30 cellular contexts compared by ENCODE assay signal in the genomic region with DNA sequence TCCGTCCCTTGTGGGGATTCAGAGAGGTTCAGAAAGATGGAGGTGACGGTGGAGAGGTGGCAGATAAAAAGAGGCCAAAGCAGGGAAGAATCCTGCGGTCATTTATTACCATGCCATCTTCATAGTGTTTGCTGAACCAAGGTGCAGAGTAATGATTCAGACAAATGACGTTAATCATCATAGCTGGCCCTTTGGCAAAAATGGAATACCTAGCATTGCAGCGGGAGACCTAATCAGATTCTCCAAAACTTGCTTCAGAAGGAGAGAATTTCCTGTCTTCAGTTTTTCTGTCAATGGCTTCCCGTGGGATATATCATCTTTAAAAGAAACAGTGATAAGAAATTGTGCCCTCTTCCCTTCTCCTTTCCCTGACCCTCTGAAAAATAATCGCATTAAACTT.
A peak's percentile ranks its signal among the peaks of the same experiment; 100 is the strongest.
DNase-seq lines count a peak whose midpoint lies in the region; TF ChIP-seq lines count a peak whose summit lies in the region.
"Had no signal": no experiment of that assay in that cellular context is flagged by ENCODE, and none has a peak within 500 bp of the region (broad histone marks: within the 10 kb centered on the region; RNA-seq: fewer than 3 reads in every experiment).

No MANE protein-coding gene starts in this region.

- CTCF ChIA-PET in Calu3 (lab: Charles Lee) = no interaction called here

- TF ChIP-seq CTCF in esophagus muscularis mucosa (IDR thresholded peaks at IDR 0.05) (no peak), Calu3 (IDR thresholded peaks at IDR 0.05; ENCODE audit: unreplicated experiment) (no peak), coronary artery (IDR thresholded peaks at IDR 0.05) (no peak)

- 98% methylated on average over 7 of the region's 7 CpGs for WGBS in esophagus muscularis mucosa
- WGBS in trophoblast cell (ENCODE audit: extremely low coverage, insufficient coverage, insufficient read length) = no CpG with 5 or more reads among the region's 7 CpGs

- no peak overlapping the region for H3K27ac Mint-ChIP-seq in Calu3 (ENCODE audit: unreplicated experiment)
- H3K27ac Mint-ChIP-seq: B cell; CD14-positive monocyte; CD4-positive, alpha-beta memory T cell; CD4-positive, alpha-beta T cell; CD4-positive, CD25-positive, alpha-beta regulatory T cell; CD8-positive, alpha-beta memory T cell; CD8-positive, alpha-beta T cell had no signal

- H3K79me2 ChIP-seq in trophoblast cell (ENCODE audit: control insufficient read depth, insufficient read depth, low read length, poor library complexity) = no peaks in the 10 kb centered on the region

- H3K4me2 ChIP-seq in trophoblast cell (ENCODE audit: low read length) = no peak overlapping the region
- H3K4me2 ChIP-seq: A549; BLaER1; BLaER1 treated with 17β-estradiol and CSF1 and Interleukin-3, amounts not matched to agents 10 nM and 100 nM had no signal

- H3K36me3 ChIP-seq in esophagus muscularis mucosa = no peaks in the 10 kb centered on the region
- H3K36me3 ChIP-seq in trophoblast cell (ENCODE audit: control insufficient read depth in 1 of 2, insufficient read depth in 2 of 2, low read length in 2 of 2) = no peaks in the 10 kb centered on the region
- H3K36me3 ChIP-seq: BE2C, BLaER1 had no signal

- no peaks in the 10 kb centered on the region for H3K9me3 ChIP-seq in esophagus muscularis mucosa
- H3K9me3 ChIP-seq in trophoblast cell (ENCODE audit: insufficient read depth, low read depth, low read length) = peaks cover 3% of the 10 kb centered on the region
- H3K9me3 ChIP-seq: A549; BE2C; BLaER1; BLaER1 treated with 17β-estradiol and CSF1 and Interleukin-3, amounts not matched to agents 10 nM and 100 nM; Caco-2 had no signal

- no peak overlapping the region for H3K4me3 Mint-ChIP-seq in Calu3 (ENCODE audit: low read depth, unreplicated experiment)
- H3K4me3 Mint-ChIP-seq: B cell; CD14-positive monocyte; CD4-positive, alpha-beta memory T cell; CD4-positive, alpha-beta T cell; CD4-positive, CD25-positive, alpha-beta regulatory T cell; CD8-positive, alpha-beta memory T cell; CD8-positive, alpha-beta T cell had no signal

- no peaks in the 10 kb centered on the region for H3K79me1 ChIP-seq in trophoblast cell (ENCODE audit: low read length)

- no peaks in the 10 kb centered on the region for H3K4me1 Mint-ChIP-seq in Calu3 (ENCODE audit: low read depth, unreplicated experiment)
- H3K4me1 Mint-ChIP-seq: B cell, CD14-positive monocyte had no signal

- H2AK5ac ChIP-seq in trophoblast cell (ENCODE audit: low read length) = no peak overlapping the region

- H3K9ac ChIP-seq in trophoblast cell (ENCODE audit: low read length) = no peak overlapping the region
- H3K9ac ChIP-seq: BLaER1; BLaER1 treated with 17β-estradiol and CSF1 and Interleukin-3, amounts not matched to agents 10 nM and 100 nM had no signal

- H2BK5ac ChIP-seq in trophoblast cell (ENCODE audit: low read depth, low read length, poor library complexity) = no peak overlapping the region

- no peak overlapping the region for H2BK12ac ChIP-seq in trophoblast cell (ENCODE audit: low read length)

- no peak for TF ChIP-seq POLR2A in esophagus muscularis mucosa (IDR thresholded peaks at IDR 0.05; ENCODE audit: low read depth)

- H3K4me3 ChIP-seq in esophagus muscularis mucosa (no peak overlapping the region), trophoblast cell (ENCODE audit: low read depth, low read length) (no peak overlapping the region), coronary artery (no peak overlapping the region)
- H3K4me3 ChIP-seq: A549; BLaER1; BLaER1 treated with 17β-estradiol and CSF1 and Interleukin-3, amounts not matched to agents 10 nM and 100 nM had no signal

- no peak overlapping the region for H3K18ac ChIP-seq in trophoblast cell (ENCODE audit: low read length)

- no peak overlapping the region for H3K4ac ChIP-seq in trophoblast cell (ENCODE audit: low read depth, low read length)

- H3K27ac ChIP-seq in esophagus muscularis mucosa (replicated peaks in 1 of 4) (no peak overlapping the region), trophoblast cell (ENCODE audit: low read depth, low read length) (no peak overlapping the region), coronary artery (no peak overlapping the region)
- H3K27ac ChIP-seq: 22Rv1; A549; BLaER1; BLaER1 treated with 17β-estradiol and CSF1 and Interleukin-3, amounts not matched to agents 10 nM and 100 nM; C4-2B had no signal

- DNase-seq in esophagus muscularis mucosa (ENCODE audit: extremely low spot score) = peak; percentile 26
- DNase-seq in trophoblast cell = peak; percentile 64 to 93
- DNase-seq in Calu3 = no peak
- DNase-seq in coronary artery (ENCODE audit: low spot score) = no peak
- DNase-seq: 8988T; ACHN; AML-193; BE2C; C1 segment of cervical spinal cord; Caco-2; CD4-positive, alpha-beta memory T cell; CD4-positive, alpha-beta T cell; CD4-positive, CD25-positive, alpha-beta regulatory T cell; CD8-positive, alpha-beta memory T cell; CD8-positive, alpha-beta T cell; COR-L47; DMS 273 treated with DMSO at 0.1 percent for 48 hours; DMS153; DMS53; DMS79; DMS79 treated with DMSO at 0.1 percent for 48 hours; DND-41; EL had no signal

- peaks cover 0 to 44% (median 35%) of the 10 kb centered on the region in 4 donors for H3K4me1 ChIP-seq in esophagus muscularis mucosa
- H3K4me1 ChIP-seq in trophoblast cell (ENCODE audit: control insufficient read depth in 1 of 2, insufficient read depth in 2 of 2, low read length in 2 of 2) = no peaks in the 10 kb centered on the region
- H3K4me1 ChIP-seq: A549; BE2C; BLaER1; BLaER1 treated with 17β-estradiol and CSF1 and Interleukin-3, amounts not matched to agents 10 nM and 100 nM; Caco-2 had no signal

- H4K91ac ChIP-seq in trophoblast cell (ENCODE audit: low read depth, low read length) = no peak overlapping the region

- intact Hi-C loops in esophagus muscularis mucosa (cut with DNase I) (no loop called here), Calu3 (cut with micrococcal nuclease; ENCODE audit: unreplicated experiment) (no loop called here)

- H2BK120ac ChIP-seq in trophoblast cell (ENCODE audit: insufficient read depth, low read length, poor library complexity) = no peak overlapping the region

- H2AFZ ChIP-seq in trophoblast cell (ENCODE audit: insufficient read depth, low read length, poor library complexity) = no peak overlapping the region

- no peaks in the 10 kb centered on the region for H3K9me3 Mint-ChIP-seq in Calu3 (ENCODE audit: low read depth, unreplicated experiment)
- H3K9me3 Mint-ChIP-seq: CD4-positive, alpha-beta memory T cell; CD8-positive, alpha-beta memory T cell had no signal

- H4K8ac ChIP-seq in trophoblast cell (ENCODE audit: low read depth, low read length) = no peak overlapping the region

- H3K14ac ChIP-seq in trophoblast cell (ENCODE audit: low read length) = no peak overlapping the region

- H4K12ac ChIP-seq in trophoblast cell (ENCODE audit: low read depth, low read length) = no peak overlapping the region

- H3K27me3 ChIP-seq in esophagus muscularis mucosa = no peaks in the 10 kb centered on the region
- H3K27me3 ChIP-seq in trophoblast cell (ENCODE audit: insufficient read depth, low read length) = no peaks in the 10 kb centered on the region
- H3K27me3 ChIP-seq: BE2C; BLaER1; BLaER1 treated with 17β-estradiol and CSF1 and Interleukin-3, amounts not matched to agents 10 nM and 100 nM had no signal

- TF ChIP-seq EP300 in esophagus muscularis mucosa (IDR thresholded peaks at IDR 0.05) = no peak

- H3K36me3 Mint-ChIP-seq in Calu3 (ENCODE audit: insufficient read depth, unreplicated experiment) = no peaks in the 10 kb centered on the region

- H3K27me3 Mint-ChIP-seq in Calu3 (ENCODE audit: unreplicated experiment) = no peaks in the 10 kb centered on the region
- H3K27me3 Mint-ChIP-seq: B cell; CD4-positive, alpha-beta memory T cell; CD4-positive, alpha-beta T cell; CD4-positive, CD25-positive, alpha-beta regulatory T cell; CD8-positive, alpha-beta memory T cell had no signal

- no peak overlapping the region for H3K23ac ChIP-seq in trophoblast cell (ENCODE audit: low read length)

- no TSS peak for BruUV-seq in Calu3 (replicated peaks; lab: Mats Ljungman, UMichigan)

Comparison
In these comparisons a context has a peak if more than half of its experiments do, and no peak if none do; other contexts are left out.
1. DNase-seq: peak in esophagus muscularis mucosa (single experiment) and trophoblast cell (2 of 2); none in Calu3 (single experiment) and coronary artery (single experiment).